19 cellular contexts compared by ENCODE assay signal in genomic region chr13:29591310-29591709, GRCh38. TPM values are rescaled to one million over a fixed set of nuclear protein-coding genes. Genes with fewer than 3 reads are reported as not detected.
A peak's percentile ranks its signal among the peaks of the same experiment; 100 is the strongest.
DNase-seq lines count a peak whose midpoint lies in the region; ATAC-seq and TF ChIP-seq lines count a peak whose summit lies in the region.
"Had no signal": no experiment of that assay in that cellular context is flagged by ENCODE, and none has a peak within 500 bp of the region (broad histone marks: within the 10 kb centered on the region; RNA-seq: fewer than 3 reads in every experiment).

No MANE protein-coding gene starts in this region.

- H3K27ac ChIP-seq in gastroesophageal sphincter: peak overlapping the region in 2 of 4 donors; percentile 98
- H3K27ac ChIP-seq: adrenal gland, transverse colon had no signal

- no peak for TF ChIP-seq POLR2A in gastroesophageal sphincter (IDR thresholded peaks at IDR 0.05)

- H3K9me3 Mint-ChIP-seq in activated CD4-positive, alpha-beta memory T cell treated with anti-CD3 and anti-CD28 coated beads, Interleukin-2, amount 10 ng/mL, durations not matched to agents 7 days and 5 days: no peaks in the 10 kb centered on the region
- no peaks in the 10 kb centered on the region for H3K9me3 Mint-ChIP-seq in activated CD4-positive, alpha-beta memory T cell treated with anti-CD3 and anti-CD28 coated beads for 36 hours
- no peaks in the 10 kb centered on the region for H3K9me3 Mint-ChIP-seq in naive thymus-derived CD8-positive, alpha-beta T cell
- H3K9me3 Mint-ChIP-seq: natural killer cell treated with Interleukin-12 subunit alpha and Interleukin-12 subunit beta and Interleukin-15 and Interleukin-18, amount 100 ng/mL, for 72 hours; T-helper 2 cell treated with Interferon-gamma antibody and Interleukin-4, amounts not matched to agents 5 μg/mL and 100 μg/mL, for 36 hours had no signal

- H3K27ac Mint-ChIP-seq in activated CD4-positive, alpha-beta memory T cell treated with anti-CD3 and anti-CD28 coated beads, Interleukin-2, amount 10 ng/mL, durations not matched to agents 7 days and 5 days: peak overlapping the region; percentile 7
- no peak overlapping the region for H3K27ac Mint-ChIP-seq in activated CD4-positive, alpha-beta memory T cell treated with anti-CD3 and anti-CD28 coated beads for 36 hours
- H3K27ac Mint-ChIP-seq in naive thymus-derived CD8-positive, alpha-beta T cell: peak overlapping the region in 4 of 10 donors; percentile 10 to 69 (median 34)
- H3K27ac Mint-ChIP-seq: natural killer cell treated with Interleukin-12 subunit alpha and Interleukin-12 subunit beta and Interleukin-15 and Interleukin-18, amount 100 ng/mL, for 72 hours had no signal

- H3K36me3 ChIP-seq in MG63 (peaks cover 62% of the 10 kb centered on the region), gastroesophageal sphincter (no peaks in the 10 kb centered on the region)
- H3K36me3 ChIP-seq: adrenal gland, transverse colon had no signal

- 67 to 68% methylated on average over 5 of the region's 5 CpGs for WGBS in gastroesophageal sphincter (ENCODE audit: low coverage in 1 of 2), 2 donors

- peaks cover 37% of the 10 kb centered on the region for H3K36me3 Mint-ChIP-seq in activated CD4-positive, alpha-beta memory T cell treated with anti-CD3 and anti-CD28 coated beads, Interleukin-2, amount 10 ng/mL, durations not matched to agents 7 days and 5 days (ENCODE audit: low read depth)
- H3K36me3 Mint-ChIP-seq in activated CD4-positive, alpha-beta memory T cell treated with anti-CD3 and anti-CD28 coated beads for 36 hours: peaks cover 37% of the 10 kb centered on the region
- H3K36me3 Mint-ChIP-seq in naive thymus-derived CD8-positive, alpha-beta T cell: peaks cover 0 to 5% (median 0%) of the 10 kb centered on the region in 3 donors
- H3K36me3 Mint-ChIP-seq: natural killer cell treated with Interleukin-12 subunit alpha and Interleukin-12 subunit beta and Interleukin-15 and Interleukin-18, amount 100 ng/mL, for 72 hours had no signal

- H3K4me3 ChIP-seq in MG63: no peak overlapping the region
- no peak overlapping the region for H3K4me3 ChIP-seq in choroid plexus epithelial cell (ENCODE audit: low read depth, low read length)
- no peak overlapping the region for H3K4me3 ChIP-seq in skeletal muscle cell (ENCODE audit: low read depth, low read length)
- H3K4me3 ChIP-seq in gastroesophageal sphincter: no peak overlapping the region
- H3K4me3 ChIP-seq: adrenal gland, transverse colon had no signal

- CTCF ChIA-PET in activated CD4-positive, alpha-beta memory T cell treated with anti-CD3 and anti-CD28 coated beads, Interleukin-2, amount 10 ng/mL, durations not matched to agents 7 days and 5 days (lab: Charles Lee): no interaction called here
- CTCF ChIA-PET in activated CD4-positive, alpha-beta memory T cell treated with anti-CD3 and anti-CD28 coated beads for 36 hours (lab: Charles Lee): no interaction called here

- intact Hi-C loops in activated CD4-positive, alpha-beta memory T cell treated with anti-CD3 and anti-CD28 coated beads for 36 hours (cut with micrococcal nuclease): loop anchor here (10.0 kb wide), 3 partner anchors 873 to 1613 kb away; partner anchors contain the start of genes HMGB1 and HSPH1

- H3K4me1 ChIP-seq in gastroesophageal sphincter: peaks cover 0 to 59% (median 3%) of the 10 kb centered on the region in 3 donors

- POLR2A ChIA-PET in activated CD4-positive, alpha-beta memory T cell treated with anti-CD3 and anti-CD28 coated beads, Interleukin-2, amount 10 ng/mL, durations not matched to agents 7 days and 5 days (lab: Charles Lee): no interaction called here
- POLR2A ChIA-PET in activated CD4-positive, alpha-beta memory T cell treated with anti-CD3 and anti-CD28 coated beads for 36 hours (lab: Charles Lee): no interaction called here
- POLR2A ChIA-PET in naive thymus-derived CD8-positive, alpha-beta T cell (lab: Charles Lee): no interaction called here

- TF ChIP-seq CTCF in choroid plexus epithelial cell (conservative IDR thresholded peaks at IDR 0.05; ENCODE audit: low read depth, low read length) (no peak), gastroesophageal sphincter (IDR thresholded peaks at IDR 0.05) (no peak)

- no peaks in the 10 kb centered on the region for H3K27me3 ChIP-seq in MG63
- no peaks in the 10 kb centered on the region for H3K27me3 ChIP-seq in gastroesophageal sphincter
- H3K27me3 ChIP-seq: adrenal gland, transverse colon had no signal

- TF ChIP-seq EP300 in gastroesophageal sphincter (IDR thresholded peaks at IDR 0.05): no peak

- H3K9me3 ChIP-seq in MG63 (no peaks in the 10 kb centered on the region), gastroesophageal sphincter (no peaks in the 10 kb centered on the region)
- H3K9me3 ChIP-seq: adrenal gland, transverse colon had no signal

- no peak for ATAC-seq in gastroesophageal sphincter
- ATAC-seq in HG02970 (IDR thresholded peaks at IDR 0.05; ENCODE audit: low FRiP score, unreplicated experiment): no peak
- ATAC-seq in naive thymus-derived CD8-positive, alpha-beta T cell: no peak
- ATAC-seq: natural killer cell treated with Interleukin-12 subunit alpha and Interleukin-12 subunit beta and Interleukin-15 and Interleukin-18, amount 100 ng/mL, for 72 hours; Panc1 had no signal

- no peaks in the 10 kb centered on the region for H3K27me3 Mint-ChIP-seq in activated CD4-positive, alpha-beta memory T cell treated with anti-CD3 and anti-CD28 coated beads, Interleukin-2, amount 10 ng/mL, durations not matched to agents 7 days and 5 days
- H3K27me3 Mint-ChIP-seq in activated CD4-positive, alpha-beta memory T cell treated with anti-CD3 and anti-CD28 coated beads for 36 hours: no peaks in the 10 kb centered on the region
- no peaks in the 10 kb centered on the region for H3K27me3 Mint-ChIP-seq in naive thymus-derived CD8-positive, alpha-beta T cell
- H3K27me3 Mint-ChIP-seq: natural killer cell treated with Interleukin-12 subunit alpha and Interleukin-12 subunit beta and Interleukin-15 and Interleukin-18, amount 100 ng/mL, for 72 hours had no signal

- H3K4me1 Mint-ChIP-seq in activated CD4-positive, alpha-beta memory T cell treated with anti-CD3 and anti-CD28 coated beads, Interleukin-2, amount 10 ng/mL, durations not matched to agents 7 days and 5 days: peaks cover 67% of the 10 kb centered on the region
- H3K4me1 Mint-ChIP-seq in activated CD4-positive, alpha-beta memory T cell treated with anti-CD3 and anti-CD28 coated beads for 36 hours (ENCODE audit: low read depth): peaks cover 74% of the 10 kb centered on the region
- peaks cover 27 to 60% (median 49%) of the 10 kb centered on the region in 4 donors for H3K4me1 Mint-ChIP-seq in naive thymus-derived CD8-positive, alpha-beta T cell

- no peak for DNase-seq in activated CD4-positive, alpha-beta memory T cell treated with anti-CD3 and anti-CD28 coated beads, Interleukin-2, amount 10 ng/mL, durations not matched to agents 7 days and 5 days
- no peak for DNase-seq in activated CD4-positive, alpha-beta memory T cell treated with anti-CD3 and anti-CD28 coated beads for 36 hours
- DNase-seq in MG63 (peak; percentile 30), choroid plexus epithelial cell (ENCODE audit: low read depth) (peak; percentile 79), skeletal muscle cell (ENCODE audit: low read depth) (peak; percentile 13)
- DNase-seq in naive thymus-derived CD8-positive, alpha-beta T cell: no peak
- DNase-seq: activated CD8-positive, alpha-beta memory T cell treated with anti-CD3 and anti-CD28 coated beads for 24 hours; adrenal gland; effector CD8-positive, alpha-beta T cell; glutamatergic neuron; NCI-H1092 treated with DMSO at 0.1 percent for 48 hours; NCI-H345; small intestine; transverse colon had no signal

- no peak overlapping the region for H3K4me3 Mint-ChIP-seq in activated CD4-positive, alpha-beta memory T cell treated with anti-CD3 and anti-CD28 coated beads, Interleukin-2, amount 10 ng/mL, durations not matched to agents 7 days and 5 days
- H3K4me3 Mint-ChIP-seq in activated CD4-positive, alpha-beta memory T cell treated with anti-CD3 and anti-CD28 coated beads for 36 hours: no peak overlapping the region
- H3K4me3 Mint-ChIP-seq in naive thymus-derived CD8-positive, alpha-beta T cell: peak overlapping the region in 1 of 10 donors; percentile 35
- H3K4me3 Mint-ChIP-seq: natural killer cell treated with Interleukin-12 subunit alpha and Interleukin-12 subunit beta and Interleukin-15 and Interleukin-18, amount 100 ng/mL, for 72 hours; T-helper 2 cell treated with Interferon-gamma antibody and Interleukin-4, amounts not matched to agents 5 μg/mL and 100 μg/mL, for 36 hours had no signal

RNA-seq across cellular contexts. Expression of gene SLC7A1, which starts 4.2 kb away (rescaled TPM):
- total RNA-seq in activated CD4-positive, alpha-beta memory T cell treated with anti-CD3 and anti-CD28 coated beads, Interleukin-2, amount 10 ng/mL, durations not matched to agents 7 days and 5 days: 10 to 100 TPM; 90.3 to 92.1 TPM
- 100 to 1,000 TPM; 106 to 114 TPM for total RNA-seq in activated CD4-positive, alpha-beta memory T cell treated with anti-CD3 and anti-CD28 coated beads for 36 hours
- total RNA-seq in MG63 (2014; rRNA removed; shearing (Covaris generic); ENCODE audit: low replicate concordance): 14.7 and 21.0 TPM in 2 replicates
- total RNA-seq in gastroesophageal sphincter: 10 to 100 TPM; 13.5 to 33.8 (median 22.1) TPM
- total RNA-seq in naive thymus-derived CD8-positive, alpha-beta T cell: 10 to 100 TPM; 41.6 to 51.1 TPM
- 1 to 10 TPM; 2.0 to 5.3 (median 2.9) TPM for polyA plus RNA-seq in naive thymus-derived CD8-positive, alpha-beta T cell

Comparison
In these comparisons a context has a peak if more than half of its experiments do, and no peak if none do; other contexts are left out.
1. DNase-seq: peak in MG63 (single experiment), choroid plexus epithelial cell (single experiment) and skeletal muscle cell (single experiment); none in activated CD4-positive, alpha-beta memory T cell treated with anti-CD3 and anti-CD28 coated beads, Interleukin-2, amount 10 ng/mL, durations not matched to agents 7 days and 5 days (single experiment), activated CD4-positive, alpha-beta memory T cell treated with anti-CD3 and anti-CD28 coated beads for 36 hours (single experiment) and naive thymus-derived CD8-positive, alpha-beta T cell (0 of 10).